ENCODE assay signal across 8 cellular contexts in genomic region chr13:39602614-39603366, GRCh38. TPM values are rescaled to one million over a fixed set of nuclear protein-coding genes. Genes with fewer than 3 reads are reported as not detected.
DNase-seq lines count a peak whose midpoint lies in the region; ATAC-seq and TF ChIP-seq lines count a peak whose summit lies in the region.

LHFPL6 (minus strand) TSS chr13:39603193.

- H3K9me3 ChIP-seq in endocrine pancreas (ENCODE audit: control insufficient read depth, low read length): no peaks in the 10 kb centered on the region

- H3K36me3 Mint-ChIP-seq in activated CD8-positive, alpha-beta T cell treated with anti-CD3 and anti-CD28 coated beads for 36 hours (ENCODE audit: low read depth): no peaks in the 10 kb centered on the region

- DNase-seq in ACHN (peak; percentile 75), NCI-H526 treated with DMSO at 0.1 percent for 48 hours (lab: John Stamatoyannopoulos, UW) (peak; percentile 76), medulla oblongata (ENCODE audit: extremely low spot score) (peak; percentile 71)
- DNase-seq in activated CD8-positive, alpha-beta T cell treated with anti-CD3 and anti-CD28 coated beads for 36 hours: peak; percentile 77
- peak; percentile 34 for DNase-seq in stimulated activated CD8-positive, alpha-beta memory T cell treated with anti-CD3 and anti-CD28 coated beads, Interleukin-12 subunit alpha, Interleukin-12 subunit beta, amount 100 ng/mL, for 24 hours (ENCODE audit: extremely low read depth)

- in situ Hi-C loops in ACHN (cut with HindIII; ENCODE audit: low pct_ligation_motif_present, low pct_unique_long_range_greater_than_20kb, low sequenced_read_pairs): loop anchor here (25.0 kb wide), 1 partner anchor 190 kb away; no protein-coding TSS in a partner anchor

- peaks cover 46% of the 10 kb centered on the region for H3K27me3 Mint-ChIP-seq in activated CD8-positive, alpha-beta T cell treated with anti-CD3 and anti-CD28 coated beads for 36 hours

- CTCF ChIA-PET in activated CD8-positive, alpha-beta T cell treated with anti-CD3 and anti-CD28 coated beads for 36 hours (lab: Charles Lee): interaction anchor here (1.0 to 5.5 kb wide), 3 partner anchors 9 to 13 kb away, joined by 3 to 31 read pairs (median 18); no protein-coding TSS in a partner anchor

- no peak for TF ChIP-seq CTCF in activated CD8-positive, alpha-beta T cell treated with anti-CD3 and anti-CD28 coated beads for 36 hours (IDR thresholded peaks at IDR 0.05)

- H3K4me3 ChIP-seq in endocrine pancreas (ENCODE audit: control insufficient read depth, insufficient read depth, low read length): peak within 1 kb of the TSS; percentile 59

- no peaks in the 10 kb centered on the region for H3K27me3 ChIP-seq in endocrine pancreas (ENCODE audit: control insufficient read depth, insufficient read depth, low read length)

- POLR2A ChIA-PET in activated CD8-positive, alpha-beta T cell treated with anti-CD3 and anti-CD28 coated beads for 36 hours (lab: Charles Lee): no interaction called here

- ATAC-seq in GM18909 (IDR thresholded peaks at IDR 0.05; ENCODE audit: poor library complexity, unreplicated experiment) (peak; percentile 96), HG03135 (IDR thresholded peaks at IDR 0.05; ENCODE audit: unreplicated experiment) (peak; percentile 89)
- peak; percentile 97 for ATAC-seq in activated CD8-positive, alpha-beta T cell treated with anti-CD3 and anti-CD28 coated beads for 36 hours

- intact Hi-C loops in activated CD8-positive, alpha-beta T cell treated with anti-CD3 and anti-CD28 coated beads for 36 hours (cut with micrococcal nuclease): no loop called here

- peak within 1 kb of the TSS; percentile 70 for H3K4me3 Mint-ChIP-seq in activated CD8-positive, alpha-beta T cell treated with anti-CD3 and anti-CD28 coated beads for 36 hours

- H3K27ac Mint-ChIP-seq in activated CD8-positive, alpha-beta T cell treated with anti-CD3 and anti-CD28 coated beads for 36 hours: peak within 1 kb of the TSS; percentile 20

- H3K9ac ChIP-seq in endocrine pancreas (ENCODE audit: control insufficient read depth, insufficient read depth, low read length): peak within 1 kb of the TSS; percentile 65

- H3K4me1 ChIP-seq in endocrine pancreas (ENCODE audit: control insufficient read depth, insufficient read depth, low read length): no peaks in the 10 kb centered on the region

- H3K36me3 ChIP-seq in endocrine pancreas (ENCODE audit: control insufficient read depth, insufficient read depth, low read length): no peaks in the 10 kb centered on the region

- H3K9me3 Mint-ChIP-seq in activated CD8-positive, alpha-beta T cell treated with anti-CD3 and anti-CD28 coated beads for 36 hours: no peaks in the 10 kb centered on the region

- H3K4me1 Mint-ChIP-seq in activated CD8-positive, alpha-beta T cell treated with anti-CD3 and anti-CD28 coated beads for 36 hours (ENCODE audit: low read depth): peaks cover 9% of the 10 kb centered on the region

RNA-seq across cellular contexts. Expression of gene LHFPL6, which starts in this region (rescaled TPM):
- total RNA-seq in activated CD8-positive, alpha-beta T cell treated with anti-CD3 and anti-CD28 coated beads for 36 hours: under 1 TPM; 0.60 to 0.74 TPM

Comparison
In these comparisons a context has a peak if more than half of its experiments do, and no peak if none do; other contexts are left out.
1. Peak in every context shown above with its lines: DNase-seq, ATAC-seq and H3K4me3 ChIP-seq.
2. Peak in DNase-seq and ATAC-seq in activated CD8-positive, alpha-beta T cell treated with anti-CD3 and anti-CD28 coated beads for 36 hours; RNA of the gene not detected or under 1 TPM.